1 cellular context compared by ENCODE assay signal in genomic region chr15:65530318-65531111, GRCh38.
TF ChIP-seq lines count a peak whose summit lies in the region.

HACD3 (plus strand) TSS chr15:65530463; CDS start chr15:65530632, 169 bp downstream.

TF ChIP-seq in K562, 482 proteins besides CTCF, POLR2A, EP300 and RAD21 (continued from another document and continues in another):
- TF ChIP-seq THAP12 (CRISPR knock-in tag; IDR thresholded peaks at IDR 0.05) (no peak), HES1 (IDR thresholded peaks at IDR 0.05; ENCODE audit: low read depth) (no peak), HNRNPL (IDR thresholded peaks at IDR 0.05; ENCODE audit: low read depth, low read length) (no peak), CGGBP1 (CRISPR knock-in tag; IDR thresholded peaks at IDR 0.05) (no peak), FOXJ2 (tag; IDR thresholded peaks at IDR 0.05) (no peak), ELK1 (CRISPR knock-in tag; IDR thresholded peaks at IDR 0.05) (no peak), HDAC8 (tag; IDR thresholded peaks at IDR 0.05) (0 out of 2 replicates have a peak, but pooled peaks have one; percentile 35), KDM1A (IDR thresholded peaks at IDR 0.05) (peak in 1 of 2 experiments; percentile 51; a peak in 1 of 4 replicates), CREB3 (tag; conservative IDR thresholded peaks at IDR 0.05; ENCODE audit: low read depth) (no peak), GTF3C2 (IDR thresholded peaks at IDR 0.05; ENCODE audit: borderline replicate concordance, extremely low read depth, insufficient read length) (no peak), MNT (conservative IDR thresholded peaks at IDR 0.05) (peak in 1 of 2 experiments; percentile 64; a peak in 3 of 4 replicates), DPF2 (IDR thresholded peaks at IDR 0.05) (no peak), TCF3 (CRISPR knock-in tag; IDR thresholded peaks at IDR 0.05) (no peak), ZNF395 (CRISPR knock-in tag; IDR thresholded peaks at IDR 0.05) (peak; percentile 59), ZKSCAN3 (CRISPR knock-in tag; IDR thresholded peaks at IDR 0.05) (no peak), ZNF609 (CRISPR knock-in tag; IDR thresholded peaks at IDR 0.05; ENCODE audit: borderline replicate concordance) (no peak), ARID3A (IDR thresholded peaks at IDR 0.05; ENCODE audit: borderline replicate concordance, low read depth, low read length) (no peak), HBP1 (CRISPR knock-in tag; IDR thresholded peaks at IDR 0.05) (no peak), ATF6 (CRISPR knock-in tag; IDR thresholded peaks at IDR 0.05) (peak; percentile 96), NR2F6 (CRISPR knock-in tag; IDR thresholded peaks at IDR 0.05) (no peak), ZBTB11 (CRISPR knock-in tag; IDR thresholded peaks at IDR 0.05) (0 out of 6 replicates have a peak, but pooled peaks of 1 of the 3 experiments have one; percentile 0), POLR2AphosphoS5 (IDR thresholded peaks at IDR 0.05; ENCODE audit: control insufficient read depth, insufficient read depth, low read depth, low read length) (peak; percentile 65)
